Comparison of ENCODE assay signal across 27 cellular contexts in the genomic region with DNA sequence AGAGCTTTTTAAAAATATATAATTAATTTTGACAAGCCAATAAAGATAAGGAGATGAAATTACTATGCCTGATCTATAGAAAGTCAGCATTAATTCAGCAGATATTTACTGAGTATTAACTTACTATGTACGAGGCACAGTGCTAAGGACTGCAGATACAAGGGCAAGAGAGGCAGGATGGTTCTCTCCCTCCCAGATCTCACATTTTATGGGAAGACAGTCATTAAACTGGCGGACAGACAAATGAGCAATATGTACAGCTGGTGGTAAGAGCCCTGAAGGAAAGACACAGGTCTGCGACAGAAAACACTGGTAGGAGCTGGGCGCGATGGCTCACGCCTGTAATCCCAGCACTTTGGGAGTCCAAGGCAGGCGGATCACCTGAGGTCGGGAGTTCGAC. TPM values are rescaled to one million over a fixed set of nuclear protein-coding genes. Genes with fewer than 3 reads are reported as not detected.
DNase-seq lines count a peak whose midpoint lies in the region; ATAC-seq, FAIRE-seq and TF ChIP-seq lines count a peak whose summit lies in the region.
"Had no signal": no experiment of that assay in that cellular context is flagged by ENCODE, and none has a peak within 500 bp of the region (broad histone marks: within the 10 kb centered on the region; RNA-seq: fewer than 3 reads in every experiment).

No MANE protein-coding gene starts in this region.

- no peaks in the 10 kb centered on the region for H3K36me3 ChIP-seq in neural progenitor cell
- H3K36me3 ChIP-seq: BLaER1, Peyer's patch had no signal

- TF ChIP-seq POLR2A in A549 (IDR thresholded peaks at IDR 0.05; ENCODE audit: low read length): no peak

- H3K27me3 Mint-ChIP-seq in HFFc6 (ENCODE audit: insufficient read depth) (peaks cover 1% of the 10 kb centered on the region), T-helper 17 cell (no peaks in the 10 kb centered on the region), neural progenitor cell (ENCODE audit: insufficient read depth, low read depth) (peaks cover 45% of the 10 kb centered on the region)
- H3K27me3 Mint-ChIP-seq in natural killer cell treated with Interleukin-12 subunit alpha and Interleukin-12 subunit beta and Interleukin-15 and Interleukin-18, amount 100 ng/mL, for 72 hours: peaks cover 17 to 19% of the 10 kb centered on the region in 2 donors

- H3K9ac ChIP-seq in neural progenitor cell: no peak overlapping the region
- H3K9ac ChIP-seq: BLaER1, GM23248 had no signal

- H3K9me3 Mint-ChIP-seq in HFFc6 (no peaks in the 10 kb centered on the region), neural progenitor cell (no peaks in the 10 kb centered on the region)
- no peaks in the 10 kb centered on the region for H3K9me3 Mint-ChIP-seq in natural killer cell treated with Interleukin-12 subunit alpha and Interleukin-12 subunit beta and Interleukin-15 and Interleukin-18, amount 100 ng/mL, for 72 hours
- H3K9me3 Mint-ChIP-seq: CD4-positive, CD25-positive, alpha-beta regulatory T cell; H9 had no signal

- CTCF ChIA-PET in A549 (lab: Yijun Ruan, JAX): interaction anchor here (0.6 to 5.2 kb wide), 5 partner anchors 33 to 306 kb away, joined by 3 to 23 read pairs (median 3); no protein-coding TSS in a partner anchor

- H3K79me2 ChIP-seq in neural progenitor cell (ENCODE audit: low read depth): no peaks in the 10 kb centered on the region

- no peak for DNase-seq in A549 (ENCODE audit: low read depth in 1 of 2, low spot score in 1 of 2)
- peak; percentile 35 for DNase-seq in HFFc6
- DNase-seq in T-helper 17 cell: no peak
- DNase-seq in neural progenitor cell (ENCODE audit: low spot score): no peak
- DNase-seq in natural killer cell treated with Interleukin-12 subunit alpha and Interleukin-12 subunit beta and Interleukin-15 and Interleukin-18, amount 100 ng/mL, for 72 hours (ENCODE audit: low spot score): no peak
- no peak for DNase-seq in DMS153 treated with DMSO at 0.1 percent for 48 hours (lab: John Stamatoyannopoulos, UW; ENCODE audit: unreplicated experiment)
- DNase-seq: CD4-positive, CD25-positive, alpha-beta regulatory T cell; DMS53; GM23248; H9; Karpas-422; NCI-H1092 treated with DMSO at 0.1 percent for 48 hours; NCI-H1436; NCI-H187 treated with DMSO at 0.1 percent for 48 hours; NCI-H446 treated with DMSO at 0.1 percent for 48 hours; NCI-H526 treated with DMSO at 0.1 percent for 48 hours; Peyer's patch; SIG-M5 had no signal

- no peak overlapping the region for H3K4me3 Mint-ChIP-seq in HFFc6
- no peak overlapping the region for H3K4me3 Mint-ChIP-seq in T-helper 17 cell
- peak overlapping the region; percentile 73 for H3K4me3 Mint-ChIP-seq in neural progenitor cell
- H3K4me3 Mint-ChIP-seq in natural killer cell treated with Interleukin-12 subunit alpha and Interleukin-12 subunit beta and Interleukin-15 and Interleukin-18, amount 100 ng/mL, for 72 hours: no peak overlapping the region
- H3K4me3 Mint-ChIP-seq: CD4-positive, CD25-positive, alpha-beta regulatory T cell; H9 had no signal

- POLR2A ChIA-PET in A549 (lab: Yijun Ruan, JAX): no interaction called here

- TF ChIP-seq RAD21 in A549 (conservative IDR thresholded peaks at IDR 0.05 in 1 of 2, IDR thresholded peaks at IDR 0.05 in 1 of 2): no peak

- FAIRE-seq in A549 (lab: Jason Lieb, UNC): no peak
- FAIRE-seq: D721Med, G401.6 had no signal

- H3K4me3 ChIP-seq in A549 (no peak overlapping the region), neural progenitor cell (no peak overlapping the region)
- H3K4me3 ChIP-seq: BLaER1, GM23248, Peyer's patch, SK-N-MC had no signal

- 90% methylated on average over 9 of the region's 9 CpGs for WGBS in A549 (ENCODE audit: missing lambda C conversion rate)

- no peak overlapping the region for H2AFZ ChIP-seq in neural progenitor cell (replicated peaks)
- H2AFZ ChIP-seq: GM23248 had no signal

- H3F3A ChIP-seq in neural progenitor cell (ENCODE audit: low read depth): peaks cover 40% of the 10 kb centered on the region

- H3K36me3 Mint-ChIP-seq in HFFc6 (ENCODE audit: low read depth) (no peaks in the 10 kb centered on the region), T-helper 17 cell (ENCODE audit: low read depth) (no peaks in the 10 kb centered on the region), neural progenitor cell (no peaks in the 10 kb centered on the region)
- no peaks in the 10 kb centered on the region for H3K36me3 Mint-ChIP-seq in natural killer cell treated with Interleukin-12 subunit alpha and Interleukin-12 subunit beta and Interleukin-15 and Interleukin-18, amount 100 ng/mL, for 72 hours
- H3K36me3 Mint-ChIP-seq: CD4-positive, CD25-positive, alpha-beta regulatory T cell had no signal

- H3K4me1 ChIP-seq in A549: peaks cover 41% of the 10 kb centered on the region
- peaks cover 33% of the 10 kb centered on the region for H3K4me1 ChIP-seq in neural progenitor cell

- TF ChIP-seq CTCF in A549 (IDR thresholded peaks at IDR 0.05) (no peak), HFFc6 (IDR thresholded peaks at IDR 0.05) (no peak), neural progenitor cell (IDR thresholded peaks at IDR 0.05) (no peak)

- H3K9me3 ChIP-seq in A549 (no peaks in the 10 kb centered on the region), T-helper 17 cell (ENCODE audit: control insufficient read depth, low read length, poor library complexity, severe bottlenecking) (no peaks in the 10 kb centered on the region), neural progenitor cell (ENCODE audit: low read depth) (no peaks in the 10 kb centered on the region)
- H3K9me3 ChIP-seq: BLaER1, Peyer's patch had no signal

- TF ChIP-seq EP300 in A549 (IDR thresholded peaks at IDR 0.05): no peak

- H3K27me3 ChIP-seq in neural progenitor cell: no peaks in the 10 kb centered on the region
- H3K27me3 ChIP-seq: BLaER1, Peyer's patch had no signal

- H3K27ac Mint-ChIP-seq in HFFc6: peak overlapping the region; percentile 45
- peak overlapping the region; percentile 60 for H3K27ac Mint-ChIP-seq in T-helper 17 cell
- H3K27ac Mint-ChIP-seq in neural progenitor cell: no peak overlapping the region
- no peak overlapping the region for H3K27ac Mint-ChIP-seq in natural killer cell treated with Interleukin-12 subunit alpha and Interleukin-12 subunit beta and Interleukin-15 and Interleukin-18, amount 100 ng/mL, for 72 hours
- H3K27ac Mint-ChIP-seq: CD4-positive, CD25-positive, alpha-beta regulatory T cell; H9 had no signal

- H3K4me2 ChIP-seq in A549 (no peak overlapping the region), neural progenitor cell (no peak overlapping the region)
- H3K4me2 ChIP-seq: BLaER1 had no signal

- ATAC-seq in A549: no peak
- no peak for ATAC-seq in T-helper 17 cell
- ATAC-seq in GM21360 (IDR thresholded peaks at IDR 0.05; ENCODE audit: unreplicated experiment): no peak
- ATAC-seq in natural killer cell treated with Interleukin-12 subunit alpha and Interleukin-12 subunit beta and Interleukin-15 and Interleukin-18, amount 100 ng/mL, for 72 hours: no peak
- ATAC-seq in HG02938 (IDR thresholded peaks at IDR 0.05; ENCODE audit: unreplicated experiment): no peak

- H3K27ac ChIP-seq in A549 (peak overlapping the region; percentile 1 to 7; a peak in 2 of 6 replicates), neural progenitor cell (no peak overlapping the region)
- H3K27ac ChIP-seq: BLaER1, GM23248, HL-60, Peyer's patch, SK-N-MC had no signal

- H3K4me1 Mint-ChIP-seq in HFFc6 (ENCODE audit: low read depth) (peaks cover 44% of the 10 kb centered on the region), T-helper 17 cell (peaks cover 7% of the 10 kb centered on the region), neural progenitor cell (peaks cover 65% of the 10 kb centered on the region)
- H3K4me1 Mint-ChIP-seq in natural killer cell treated with Interleukin-12 subunit alpha and Interleukin-12 subunit beta and Interleukin-15 and Interleukin-18, amount 100 ng/mL, for 72 hours (ENCODE audit: low read depth in 2 of 2): no peaks in the 10 kb centered on the region

- H4K20me1 ChIP-seq in neural progenitor cell (ENCODE audit: low read depth): peaks cover 15% of the 10 kb centered on the region
- H4K20me1 ChIP-seq: BLaER1 had no signal

TF ChIP-seq in A549, 52 proteins besides CTCF, POLR2A, EP300 and RAD21:
- TF ChIP-seq CEBPB (IDR thresholded peaks at IDR 0.05) (no peak), HDAC2 (IDR thresholded peaks at IDR 0.05) (no peak)
- TF ChIP-seq, protein P1, sequence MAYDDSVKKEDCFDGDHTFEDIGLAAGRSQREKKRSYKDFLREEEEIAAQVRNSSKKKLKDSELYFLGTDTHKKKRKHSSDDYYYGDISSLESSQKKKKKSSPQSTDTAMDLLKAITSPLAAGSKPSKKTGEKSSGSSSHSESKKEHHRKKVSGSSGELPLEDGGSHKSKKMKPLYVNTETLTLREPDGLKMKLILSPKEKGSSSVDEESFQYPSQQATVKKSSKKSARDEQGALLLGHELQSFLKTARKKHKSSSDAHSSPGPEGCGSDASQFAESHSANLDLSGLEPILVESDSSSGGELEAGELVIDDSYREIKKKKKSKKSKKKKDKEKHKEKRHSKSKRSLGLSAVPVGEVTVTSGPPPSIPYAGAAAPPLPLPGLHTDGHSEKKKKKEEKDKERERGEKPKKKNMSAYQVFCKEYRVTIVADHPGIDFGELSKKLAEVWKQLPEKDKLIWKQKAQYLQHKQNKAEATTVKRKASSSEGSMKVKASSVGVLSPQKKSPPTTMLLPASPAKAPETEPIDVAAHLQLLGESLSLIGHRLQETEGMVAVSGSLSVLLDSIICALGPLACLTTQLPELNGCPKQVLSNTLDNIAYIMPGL (CRISPR knock-in tag; IDR thresholded peaks at IDR 0.05; ENCODE audit: borderline replicate concordance): no peak
TF ChIP-seq in A549: peak in this region for 0.

RNA-seq across cellular contexts. Expression of a gene that starts 36.8 kb away (rescaled TPM):
- polyA plus RNA-seq in A549 (2011; rRNA removed) (not detected in 2 replicates), A549 (2017; fragmentation: RNase III; extraction: RNeasy Plus Mini Kit Qiagen cat#74134 plus additional on column Dnase treatment) (not detected in 3 replicates)
- polyA plus RNA-seq in A549 (2012; cell fraction: cytosol; rRNA removed): 0.05 and 0.09 TPM in 2 replicates
- polyA plus RNA-seq in A549 (2012; cell fraction: nucleus; rRNA removed): 0.28 TPM in 1 of 2 replicates, not detected in the other
- polyA minus RNA-seq in A549 (2011; rRNA and poly(A)+ RNA removed): 0.33 TPM in 1 of 2 replicates, not detected in the other
- under 1 TPM in 1 of 6 experiments, not detected in 5; 0.28 TPM for total RNA-seq in HFFc6 (2021; fragmentation: NEBNext Ultra II Directional; extraction: Animal tissue kit (Norgen Biotek cat#: 25700))
- total RNA-seq in T-helper 17 cell (not detected), neural progenitor cell (ENCODE audit: low replicate concordance) (0.45 and 2.1 TPM in 2 replicates)
- not detected for total RNA-seq in natural killer cell treated with Interleukin-12 subunit alpha and Interleukin-12 subunit beta and Interleukin-15 and Interleukin-18, amount 100 ng/mL, for 72 hours
- total RNA-seq: A172; CD4-positive, CD25-positive, alpha-beta regulatory T cell; Daoy; Peyer's patch had no signal
- polyA plus RNA-seq: CD4-positive, CD25-positive, alpha-beta regulatory T cell had no signal

Comparison
In these comparisons a context has a peak if more than half of its experiments do, and no peak if none do; other contexts are left out.
1. H3K27ac Mint-ChIP-seq: peak in HFFc6 (single experiment) and T-helper 17 cell (single experiment); none in neural progenitor cell (single experiment) and natural killer cell treated with Interleukin-12 subunit alpha and Interleukin-12 subunit beta and Interleukin-15 and Interleukin-18, amount 100 ng/mL, for 72 hours (0 of 2).